Comparison of ENCODE assay signal across 13 cellular contexts in the genomic region with DNA sequence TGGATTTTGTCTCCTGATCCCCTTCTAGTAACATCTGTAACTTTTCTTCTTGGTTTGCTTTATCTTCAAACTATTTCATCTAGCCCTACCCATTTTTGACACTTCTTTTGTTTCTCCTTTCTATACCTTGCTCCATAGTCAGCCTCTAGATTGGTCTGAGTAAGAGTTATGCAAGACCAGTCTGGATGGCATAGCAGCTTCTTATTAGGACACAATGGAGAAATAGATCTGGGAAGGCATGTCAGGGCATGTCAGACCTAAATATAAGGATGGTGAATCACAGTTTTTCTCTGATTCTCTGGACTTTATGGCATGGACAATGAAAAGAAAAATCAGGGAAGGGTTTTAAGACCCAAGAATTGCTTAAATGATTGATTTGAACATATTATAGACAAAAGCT.
A peak's percentile ranks its signal among the peaks of the same experiment; 100 is the strongest.
DNase-seq lines count a peak whose midpoint lies in the region; ATAC-seq, FAIRE-seq and TF ChIP-seq lines count a peak whose summit lies in the region.
"Had no signal": no experiment of that assay in that cellular context is flagged by ENCODE, and none has a peak within 500 bp of the region (broad histone marks: within the 10 kb centered on the region; RNA-seq: fewer than 3 reads in every experiment).

No MANE protein-coding gene starts in this region.

- BruUV-seq in endothelial cell of umbilical vein (replicated peaks; lab: Mats Ljungman, UMichigan), result no TSS peak

- POLR2A ChIA-PET in endothelial cell of umbilical vein (lab: Charles Lee), result no interaction called here
- POLR2A ChIA-PET in CD4-positive, alpha-beta T cell (lab: Charles Lee), result interaction anchor here (0.8 kb wide), 1 partner anchor 16 kb away, joined by 3 read pairs; no protein-coding TSS in a partner anchor

- H3K4me3 Mint-ChIP-seq in CD4-positive, alpha-beta T cell, result no peak overlapping the region
- H3K4me3 Mint-ChIP-seq: activated naive CD8-positive, alpha-beta T cell had no signal

- H3K79me2 ChIP-seq in endothelial cell of umbilical vein (ENCODE audit: control insufficient read depth, insufficient read depth, low read length), result no peaks in the 10 kb centered on the region

- H3K4me1 Mint-ChIP-seq in CD4-positive, alpha-beta T cell (ENCODE audit: low read depth), result no peaks in the 10 kb centered on the region

- H3K4me1 ChIP-seq in endothelial cell of umbilical vein (ENCODE audit: control insufficient read depth, extremely low read depth, insufficient read depth, low read length) (peaks cover 4% of the 10 kb centered on the region), ovary (ENCODE audit: insufficient read depth) (no peaks in the 10 kb centered on the region)

- no peaks in the 10 kb centered on the region for H3K9me3 Mint-ChIP-seq in CD4-positive, alpha-beta T cell

- no peak overlapping the region for H3K9ac ChIP-seq in endothelial cell of umbilical vein (replicated peaks; ENCODE audit: extremely low read depth, insufficient read depth, low read length)

- DNase-seq in ELR (ENCODE audit: low read depth) (peak; percentile 13), NCI-H82 (lab: John Stamatoyannopoulos, UW) (peak; percentile 38), endothelial cell of umbilical vein (ENCODE audit: low read depth, low spot score) (peak; percentile 62), non-pigmented ciliary epithelial cell (ENCODE audit: low read depth) (peak; percentile 71), NCI-H1694 (lab: John Stamatoyannopoulos, UW) (no peak), ovary (no peak)
- no peak for DNase-seq in CD4-positive, alpha-beta T cell
- DNase-seq: activated CD4-positive, alpha-beta T cell treated with anti-CD3 and anti-CD28 coated beads, Interleukin-2, amount 50 U/mL, for 4 hours; left colon; NCI-H2107; Right ventricle myocardium superior had no signal

- no peak for TF ChIP-seq EP300 in ovary (IDR thresholded peaks at IDR 0.05)

- no peak overlapping the region for H3K4me3 ChIP-seq in endothelial cell of umbilical vein (replicated peaks in 1 of 3; ENCODE audit: insufficient read depth in 1 of 3, low read depth in 1 of 3, low read length in 3 of 3)
- no peak overlapping the region for H3K4me3 ChIP-seq in ovary

- peak; percentile 42 for FAIRE-seq in endothelial cell of umbilical vein (lab: Jason Lieb, UNC)

- peak overlapping the region; percentile 36 for H3K27ac ChIP-seq in endothelial cell of umbilical vein (ENCODE audit: insufficient read depth, low read depth, low read length)
- H3K27ac ChIP-seq in CD4-positive, alpha-beta T cell (ENCODE audit: low read depth, low read length), result no peak overlapping the region
- no peak overlapping the region for H3K27ac ChIP-seq in ovary

- intact Hi-C loops in endothelial cell of umbilical vein (cut with micrococcal nuclease), result no loop called here
- intact Hi-C loops in CD4-positive, alpha-beta T cell (cut with DNase I, micrococcal nuclease), result no loop called here
- intact Hi-C loops in ovary (cut with DNase I), result no loop called here

- H3K4me2 ChIP-seq in endothelial cell of umbilical vein (ENCODE audit: insufficient read depth, low read length), result no peak overlapping the region

- no peaks in the 10 kb centered on the region for H3K9me1 ChIP-seq in endothelial cell of umbilical vein (replicated peaks; ENCODE audit: control insufficient read depth, extremely low read depth, insufficient read depth, low read length)

- H3K27me3 ChIP-seq in endothelial cell of umbilical vein (ENCODE audit: control insufficient read depth in 2 of 2, insufficient read depth in 2 of 2, low read length in 2 of 2), result no peaks in the 10 kb centered on the region
- no peaks in the 10 kb centered on the region for H3K27me3 ChIP-seq in CD4-positive, alpha-beta T cell (ENCODE audit: control insufficient read depth, insufficient read depth, low read length)
- H3K27me3 ChIP-seq in ovary, result no peaks in the 10 kb centered on the region

- TF ChIP-seq CTCF in endothelial cell of umbilical vein (IDR thresholded peaks at IDR 0.05; ENCODE audit: extremely low read depth in 1 of 2, insufficient read depth in 1 of 2, low read depth in 1 of 2, low read length in 2 of 2) (no peak), ovary (IDR thresholded peaks at IDR 0.05) (no peak)
- no peak for TF ChIP-seq CTCF in CD4-positive, alpha-beta T cell (IDR thresholded peaks at IDR 0.05)

- no peaks in the 10 kb centered on the region for H4K20me1 ChIP-seq in endothelial cell of umbilical vein (replicated peaks; ENCODE audit: control insufficient read depth, extremely low read depth, insufficient read depth, low read length)

- no peaks in the 10 kb centered on the region for H3K36me3 Mint-ChIP-seq in CD4-positive, alpha-beta T cell (ENCODE audit: low read depth)
- H3K36me3 Mint-ChIP-seq: activated naive CD8-positive, alpha-beta T cell had no signal

- ATAC-seq in CD4-positive, alpha-beta T cell (ENCODE audit: poor library complexity), result no peak
- no peak for ATAC-seq in GM19397 (IDR thresholded peaks at IDR 0.05; ENCODE audit: unreplicated experiment)
- ATAC-seq: left colon had no signal

- no peak overlapping the region for H3K27ac Mint-ChIP-seq in CD4-positive, alpha-beta T cell
- H3K27ac Mint-ChIP-seq: activated naive CD8-positive, alpha-beta T cell had no signal

- H2AFZ ChIP-seq in endothelial cell of umbilical vein (ENCODE audit: low read depth, low read length), result peak overlapping the region; percentile 79

- H3K36me3 ChIP-seq in endothelial cell of umbilical vein (ENCODE audit: control insufficient read depth in 2 of 2, extremely low read depth in 1 of 2, insufficient read depth in 2 of 2, low read length in 2 of 2) (no peaks in the 10 kb centered on the region), ovary (no peaks in the 10 kb centered on the region)

- no peaks in the 10 kb centered on the region for H3K27me3 Mint-ChIP-seq in CD4-positive, alpha-beta T cell
- H3K27me3 Mint-ChIP-seq: activated naive CD8-positive, alpha-beta T cell had no signal

- CTCF ChIA-PET in endothelial cell of umbilical vein (lab: Charles Lee), result interaction anchor here (0.8 to 1.1 kb wide), 3 partner anchors 11 to 146 kb away, joined by 3 to 4 read pairs (median 3); no protein-coding TSS in a partner anchor
- CTCF ChIA-PET in CD4-positive, alpha-beta T cell (lab: Charles Lee), result no interaction called here

- TF ChIP-seq POLR2A in endothelial cell of umbilical vein (IDR thresholded peaks at IDR 0.05; ENCODE audit: low read depth, low read length) (no peak), ovary (IDR thresholded peaks at IDR 0.05) (no peak)

- no peaks in the 10 kb centered on the region for H3K9me3 ChIP-seq in endothelial cell of umbilical vein (replicated peaks; ENCODE audit: control insufficient read depth, insufficient read depth, low read length)
- H3K9me3 ChIP-seq in CD4-positive, alpha-beta T cell (ENCODE audit: control insufficient read depth, low read length), result no peaks in the 10 kb centered on the region
- no peaks in the 10 kb centered on the region for H3K9me3 ChIP-seq in ovary

- dilution Hi-C loops in endothelial cell of umbilical vein (cut with MboI; ENCODE audit: extremely low pct_ligation_motif_present, low sequenced_read_pairs), result no loop called here

TF ChIP-seq in endothelial cell of umbilical vein, 7 proteins besides CTCF, POLR2A, EP300 and RAD21:
- TF ChIP-seq POLR2AphosphoS5 (IDR thresholded peaks at IDR 0.05; ENCODE audit: insufficient read depth, low read depth, low read length) (no peak), FOS (IDR thresholded peaks at IDR 0.05; ENCODE audit: borderline replicate concordance, insufficient read depth, low read length) (no peak), GATA2 (IDR thresholded peaks at IDR 0.05; ENCODE audit: insufficient read depth, insufficient read length, low read depth, low read length) (no peak), JUN (IDR thresholded peaks at IDR 0.05; ENCODE audit: borderline replicate concordance, insufficient read depth, insufficient read length, low read depth) (no peak), EZH2 (IDR thresholded peaks at IDR 0.05; ENCODE audit: borderline replicate concordance, low read depth, low read length, severe bottlenecking) (no peak), MYC (IDR thresholded peaks at IDR 0.05; ENCODE audit: low read depth, low read length) (no peak)
- TF ChIP-seq, protein P1, sequence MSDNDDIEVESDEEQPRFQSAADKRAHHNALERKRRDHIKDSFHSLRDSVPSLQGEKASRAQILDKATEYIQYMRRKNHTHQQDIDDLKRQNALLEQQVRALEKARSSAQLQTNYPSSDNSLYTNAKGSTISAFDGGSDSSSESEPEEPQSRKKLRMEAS (IDR thresholded peaks at IDR 0.05; ENCODE audit: insufficient read depth, insufficient read length), result no peak

Comparison
In these comparisons a context has a peak if more than half of its experiments do, and no peak if none do; other contexts are left out.
1. DNase-seq: peak in ELR (single experiment), NCI-H82 (single experiment), endothelial cell of umbilical vein (single experiment) and non-pigmented ciliary epithelial cell (single experiment); none in CD4-positive, alpha-beta T cell (0 of 10), NCI-H1694 (single experiment) and ovary (0 of 5).